ENCODE assay signal across 14 cellular contexts in the genomic region with DNA sequence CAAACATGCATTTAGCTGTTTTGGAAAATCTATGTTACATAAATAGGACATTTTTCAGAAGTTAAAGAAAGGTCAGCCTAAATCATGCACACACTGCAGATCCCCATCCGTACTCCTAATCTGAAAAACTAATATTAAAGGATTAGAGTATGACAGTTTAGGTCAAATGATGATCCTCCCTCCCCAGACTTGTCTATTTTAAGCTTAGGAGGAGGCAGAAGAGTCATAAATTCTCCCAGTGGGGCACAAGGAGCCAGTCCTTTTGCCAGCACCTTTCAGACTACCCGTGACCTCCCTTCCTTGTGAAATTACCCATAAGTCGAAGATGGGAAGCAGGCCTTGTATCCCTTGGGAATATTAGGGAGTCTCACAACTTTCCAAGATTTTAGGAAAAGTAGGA.
DNase-seq lines count a peak whose midpoint lies in the region; ATAC-seq and TF ChIP-seq lines count a peak whose summit lies in the region.
"Had no signal": no experiment of that assay in that cellular context is flagged by ENCODE, and none has a peak within 500 bp of the region (broad histone marks: within the 10 kb centered on the region; RNA-seq: fewer than 3 reads in every experiment).

No MANE protein-coding gene starts in this region.

- H3K36me3 Mint-ChIP-seq in activated naive CD4-positive, alpha-beta T cell treated with anti-CD3 and anti-CD28 coated beads, Interleukin-2, amount 50 U/mL, for 72 hours = peaks cover 32 to 84% of the 10 kb centered on the region in 2 donors
- H3K36me3 Mint-ChIP-seq in naive thymus-derived CD4-positive, alpha-beta T cell = peaks cover 29 to 80% (median 67%) of the 10 kb centered on the region in 5 donors

- H3K27me3 Mint-ChIP-seq in naive thymus-derived CD4-positive, alpha-beta T cell = no peaks in the 10 kb centered on the region

- H3K27ac ChIP-seq in left ventricle myocardium inferior (replicated peaks) (peak overlapping the region; percentile 79), upper lobe of right lung (peak overlapping the region; percentile 7)
- H3K27ac ChIP-seq in naive thymus-derived CD4-positive, alpha-beta T cell (ENCODE audit: low read depth, low read length) = peak overlapping the region; percentile 24

- DNase-seq in left ventricle myocardium inferior = no peak
- no peak for DNase-seq in Right ventricle myocardium superior
- no peak for DNase-seq in activated naive CD4-positive, alpha-beta T cell treated with anti-CD3 and anti-CD28 coated beads, Interleukin-2, amount 50 U/mL, for 72 hours (ENCODE audit: low spot score in 2 of 2)
- no peak for DNase-seq in naive thymus-derived CD4-positive, alpha-beta T cell
- no peak for DNase-seq in upper lobe of right lung
- DNase-seq in activated CD8-positive, alpha-beta memory T cell treated with anti-CD3 and anti-CD28 coated beads, Interleukin-2, amount 50 U/mL, for 4 hours = no peak
- DNase-seq in GM19240 (ENCODE audit: insufficient read length, low spot score) = no peak
- DNase-seq: mesendoderm; MV-4-11; NCI-H748 treated with DMSO at 0.1 percent for 48 hours; occipital lobe; stimulated activated CD4-positive, alpha-beta T cell treated with anti-CD3 and anti-CD28 coated beads, Interleukin-4, amount 100 ng/mL, for 4 hours; SW 1271 had no signal

- H3K9me3 ChIP-seq in left ventricle myocardium inferior (replicated peaks) (no peaks in the 10 kb centered on the region), upper lobe of right lung (no peaks in the 10 kb centered on the region)
- H3K9me3 ChIP-seq in naive thymus-derived CD4-positive, alpha-beta T cell (ENCODE audit: control insufficient read depth in 2 of 3, low read length in 3 of 3) = no peaks in the 10 kb centered on the region

- H3K27ac Mint-ChIP-seq in activated naive CD4-positive, alpha-beta T cell treated with anti-CD3 and anti-CD28 coated beads, Interleukin-2, amount 50 U/mL, for 72 hours = peak overlapping the region; percentile 67 to 79
- peak overlapping the region in 7 of 9 donors; percentile 86 to 98 (median 89) for H3K27ac Mint-ChIP-seq in naive thymus-derived CD4-positive, alpha-beta T cell

- H3K9me3 Mint-ChIP-seq in activated naive CD4-positive, alpha-beta T cell treated with anti-CD3 and anti-CD28 coated beads, Interleukin-2, amount 50 U/mL, for 72 hours = no peaks in the 10 kb centered on the region
- H3K9me3 Mint-ChIP-seq in naive thymus-derived CD4-positive, alpha-beta T cell = no peaks in the 10 kb centered on the region

- intact Hi-C loops in left ventricle myocardium inferior (cut with micrococcal nuclease) (loop anchor here (5.0 to 10.0 kb wide), 2 partner anchors 77 to 170 kb away; a partner anchor contains a TSS), Right ventricle myocardium superior (cut with DNase I) (loop anchor here (10.0 kb wide), 1 partner anchor 80 kb away; a partner anchor contains a TSS), upper lobe of right lung (cut with DNase I) (no loop called here)
- intact Hi-C loops in naive thymus-derived CD4-positive, alpha-beta T cell (cut with micrococcal nuclease) = no loop called here

- H3K4me1 Mint-ChIP-seq in naive thymus-derived CD4-positive, alpha-beta T cell = peaks cover 67 to 100% (median 98%) of the 10 kb centered on the region in 7 donors

- H3K4me3 ChIP-seq in left ventricle myocardium inferior = no peak overlapping the region
- H3K4me3 ChIP-seq in naive thymus-derived CD4-positive, alpha-beta T cell (ENCODE audit: low read length) = no peak overlapping the region
- H3K4me3 ChIP-seq in upper lobe of right lung = no peak overlapping the region

- CTCF ChIA-PET in naive thymus-derived CD4-positive, alpha-beta T cell (lab: Charles Lee) = interaction anchor here (1.5 kb wide), 1 partner anchor 9 kb away, joined by 4 read pairs; no protein-coding TSS in a partner anchor

- peaks cover 28% of the 10 kb centered on the region for H3K36me3 ChIP-seq in left ventricle myocardium inferior
- H3K36me3 ChIP-seq in naive thymus-derived CD4-positive, alpha-beta T cell (ENCODE audit: control insufficient read depth in 2 of 3, insufficient read depth in 3 of 3, low read length in 3 of 3) = peaks cover 4 to 74% (median 7%) of the 10 kb centered on the region in 3 experiments
- peaks cover 54% of the 10 kb centered on the region for H3K36me3 ChIP-seq in upper lobe of right lung

- H3K27me3 ChIP-seq in left ventricle myocardium inferior (ENCODE audit: low read depth) (no peaks in the 10 kb centered on the region), upper lobe of right lung (no peaks in the 10 kb centered on the region)
- H3K27me3 ChIP-seq in naive thymus-derived CD4-positive, alpha-beta T cell (ENCODE audit: control insufficient read depth in 2 of 2, insufficient read depth in 2 of 2, low read length in 2 of 2) = no peaks in the 10 kb centered on the region

- ATAC-seq in Right ventricle myocardium superior (ENCODE audit: poor library complexity) (no peak), upper lobe of right lung (no peak), GM18870 (IDR thresholded peaks at IDR 0.05; ENCODE audit: unreplicated experiment) (no peak)
- ATAC-seq in activated naive CD4-positive, alpha-beta T cell treated with anti-CD3 and anti-CD28 coated beads, Interleukin-2, amount 50 U/mL, for 72 hours = no peak
- no peak for ATAC-seq in naive thymus-derived CD4-positive, alpha-beta T cell

- H3K4me3 Mint-ChIP-seq in naive thymus-derived CD4-positive, alpha-beta T cell = peak overlapping the region in 6 of 10 donors; percentile 9 to 67 (median 63)

- POLR2A ChIA-PET in naive thymus-derived CD4-positive, alpha-beta T cell (lab: Charles Lee) = interaction anchor here (0.6 to 1.3 kb wide), 7 partner anchors 9 to 291 kb away, joined by 3 to 5 read pairs (median 3); no protein-coding TSS in a partner anchor

- H3K4me1 ChIP-seq in left ventricle myocardium inferior = peaks cover 100% of the 10 kb centered on the region
- peaks cover 42 to 82% of the 10 kb centered on the region in 2 donors for H3K4me1 ChIP-seq in naive thymus-derived CD4-positive, alpha-beta T cell (ENCODE audit: control insufficient read depth in 2 of 2, insufficient read depth in 2 of 2, low read length in 2 of 2)
- H3K4me1 ChIP-seq in upper lobe of right lung = peaks cover 88% of the 10 kb centered on the region

- no peak for TF ChIP-seq CTCF in left ventricle myocardium inferior (IDR thresholded peaks at IDR 0.05; ENCODE audit: borderline replicate concordance)
- no peak for TF ChIP-seq CTCF in upper lobe of right lung (IDR thresholded peaks at IDR 0.05)

Comparison
In these comparisons a context has a peak if more than half of its experiments do, and no peak if none do; other contexts are left out.
1. H3K27ac ChIP-seq: peak in every context shown above with its lines; median percentile 79 in left ventricle myocardium inferior; 24 in naive thymus-derived CD4-positive, alpha-beta T cell; 7 in upper lobe of right lung.
2. intact Hi-C loops: an anchor here in left ventricle myocardium inferior (5.0 to 10.0 kb wide) and Right ventricle myocardium superior (10.0 kb wide); none called in naive thymus-derived CD4-positive, alpha-beta T cell and upper lobe of right lung.